8 cellular contexts compared by ENCODE assay signal in genomic region chr10:3740157-3740871, GRCh38. TPM values are rescaled to one million over a fixed set of nuclear protein-coding genes. Genes with fewer than 3 reads are reported as not detected.
A peak's percentile ranks its signal among the peaks of the same experiment; 100 is the strongest.
DNase-seq lines count a peak whose midpoint lies in the region; ATAC-seq and TF ChIP-seq lines count a peak whose summit lies in the region.

No MANE protein-coding gene starts in this region.

- peak; percentile 42 for DNase-seq in GM04503 (ENCODE audit: low read depth)
- peak; percentile 6 for DNase-seq in H4 (ENCODE audit: low spot score)
- DNase-seq in Panc1 (ENCODE audit: low read depth, low spot score) = peak; percentile 94
- peak; percentile 74 for DNase-seq in fibroblast of villous mesenchyme (ENCODE audit: low read depth)
- DNase-seq in uterus = no peak
- DNase-seq in OCI-M2 (lab: John Stamatoyannopoulos, UW; ENCODE audit: unreplicated experiment) = no peak
- DNase-seq in testis = no peak
- DNase-seq in NCI-H128 (lab: John Stamatoyannopoulos, UW; ENCODE audit: unreplicated experiment) = no peak

- H3K27me3 ChIP-seq in Panc1 (ENCODE audit: control insufficient read depth, insufficient read depth, low read length) (no peaks in the 10 kb centered on the region), uterus (no peaks in the 10 kb centered on the region), testis (no peaks in the 10 kb centered on the region)

- H3K4me3 ChIP-seq in Panc1 (ENCODE audit: low read depth in 2 of 2, low read length in 2 of 2) = no peak overlapping the region
- no peak overlapping the region for H3K4me3 ChIP-seq in fibroblast of villous mesenchyme (ENCODE audit: low read depth, low read length)
- H3K4me3 ChIP-seq in uterus = no peak overlapping the region
- H3K4me3 ChIP-seq in testis = no peak overlapping the region

- CTCF ChIA-PET in Panc1 (lab: Charles Lee) = no interaction called here

- peaks cover 6% of the 10 kb centered on the region; the same call in 1 of the 2 replicates for H3K4me1 ChIP-seq in Panc1 (ENCODE audit: control insufficient read depth, insufficient read depth, low read length)
- no peaks in the 10 kb centered on the region for H3K4me1 ChIP-seq in uterus
- no peaks in the 10 kb centered on the region for H3K4me1 ChIP-seq in testis

- POLR2A ChIA-PET in Panc1 (lab: Charles Lee) = no interaction called here

- no peaks in the 10 kb centered on the region; the same call in 1 of the 2 replicates for H3K9me3 ChIP-seq in Panc1 (ENCODE audit: control insufficient read depth, insufficient read depth, low read depth, low read length)
- no peaks in the 10 kb centered on the region for H3K9me3 ChIP-seq in uterus
- H3K9me3 ChIP-seq in testis = no peaks in the 10 kb centered on the region

- intact Hi-C loops in Panc1 (cut with micrococcal nuclease; ENCODE audit: unreplicated experiment) = no loop called here
- intact Hi-C loops in uterus (cut with DNase I; ENCODE audit: low total_unique reads) = no loop called here
- intact Hi-C loops in testis (cut with DNase I; ENCODE audit: low total_unique reads) = no loop called here

- peak; percentile 92 for ATAC-seq in Panc1

- TF ChIP-seq POLR2A in uterus (IDR thresholded peaks at IDR 0.05) = no peak
- no peak for TF ChIP-seq POLR2A in testis (IDR thresholded peaks at IDR 0.05)

- 84 to 88% methylated on average over 5 of the region's 5 CpGs for WGBS in testis, 2 donors

- H3K27ac ChIP-seq in Panc1 (ENCODE audit: low read length) = peak overlapping the region; percentile 75
- H3K27ac ChIP-seq in uterus = no peak overlapping the region
- no peak overlapping the region for H3K27ac ChIP-seq in testis

- BruUV-seq in Panc1 (replicated peaks; lab: Mats Ljungman, UMichigan) = no TSS peak

- TF ChIP-seq CTCF in Panc1 (IDR thresholded peaks at IDR 0.05) (no peak), fibroblast of villous mesenchyme (IDR thresholded peaks at IDR 0.05; ENCODE audit: insufficient read depth, low read depth, low read length) (no peak), uterus (IDR thresholded peaks at IDR 0.05) (no peak), testis (IDR thresholded peaks at IDR 0.05) (no peak)

- in situ Hi-C loops in Panc1 (cut with HindIII; ENCODE audit: low pct_unique_long_range_greater_than_20kb, low sequenced_read_pairs) = no loop called here

- H3K36me3 ChIP-seq in Panc1 (ENCODE audit: control insufficient read depth, insufficient read depth, low read length) (no peaks in the 10 kb centered on the region), uterus (no peaks in the 10 kb centered on the region), testis (ENCODE audit: low read depth, missing control alignments) (no peaks in the 10 kb centered on the region)

RNA-seq across cellular contexts. Expression of gene KLF6, which starts 44.7 kb away (rescaled TPM):
- 2.9 and 3.9 TPM in 2 replicates for total RNA-seq in H4 (2014; rRNA removed; shearing (Covaris generic))
- total RNA-seq in Panc1 (2021; ENCODE audit: unreplicated experiment) (177 TPM), fibroblast of villous mesenchyme (37.6 and 51.5 TPM in 2 replicates), uterus (100 to 1,000 TPM in 2 of 4 donors, 10 to 100 TPM in 2; 47.9 to 128 (median 87.4) TPM), testis (10 to 100 TPM; 30.8 to 35.7 TPM)
- 108 TPM for polyA plus RNA-seq in Panc1 (2012; ENCODE audit: insufficient read length)
- 41.5 TPM for polyA plus RNA-seq in testis (ENCODE audit: insufficient read depth, low read depth, low replicate concordance)

Comparison
In these comparisons a context has a peak if more than half of its experiments do, and no peak if none do; other contexts are left out.
1. DNase-seq: peak in GM04503 (single experiment), H4 (single experiment), Panc1 (single experiment) and fibroblast of villous mesenchyme (single experiment); none in uterus (0 of 2), OCI-M2 (single experiment), testis (single experiment) and NCI-H128 (single experiment).